In the genomic region with DNA sequence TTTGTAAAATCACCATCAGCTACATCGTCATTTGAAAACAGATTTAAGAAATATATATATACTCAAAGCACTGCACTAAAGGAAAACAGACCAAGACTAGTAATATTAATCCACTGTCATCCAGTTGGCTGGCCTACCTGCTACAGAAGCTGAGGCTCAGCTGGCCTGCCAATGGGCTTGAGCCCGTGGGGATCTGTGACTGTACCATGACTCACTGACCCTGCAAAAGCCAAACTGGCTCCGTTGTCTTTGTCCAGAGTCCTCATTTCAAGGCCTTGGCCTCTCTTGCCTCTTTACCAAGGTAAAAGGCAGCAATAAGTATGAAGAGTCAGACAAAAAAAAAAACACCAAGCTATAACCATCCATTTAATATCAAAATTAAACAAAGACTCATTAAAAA, we compare ENCODE assay signal across 12 cellular contexts.
A peak's percentile ranks its signal among the peaks of the same experiment; 100 is the strongest.
DNase-seq lines count a peak whose midpoint lies in the region; ATAC-seq and TF ChIP-seq lines count a peak whose summit lies in the region.
"Had no signal": no experiment of that assay in that cellular context is flagged by ENCODE, and none has a peak within 500 bp of the region (broad histone marks: within the 10 kb centered on the region; RNA-seq: fewer than 3 reads in every experiment).

No MANE protein-coding gene starts in this region.

- no peak for TF ChIP-seq POLR2A in NB4 (IDR thresholded peaks at IDR 0.05; ENCODE audit: extremely low read depth, insufficient read length)

- DNase-seq in AG20443 (ENCODE audit: low spot score): peak; percentile 78
- DNase-seq in NB4 (ENCODE audit: low read depth): peak; percentile 2
- DNase-seq in cardiac fibroblast (ENCODE audit: low read depth in 2 of 2): peak; percentile 25 to 82
- DNase-seq in iPS-NIHi7 (ENCODE audit: extremely low spot score): peak; percentile 19
- DNase-seq in amygdala (lab: John Stamatoyannopoulos, UW): no peak
- DNase-seq in germinal center (ENCODE audit: low spot score): no peak
- DNase-seq: DMS79; NCI-H1694 treated with DMSO at 0.1 percent for 48 hours; stimulated activated naive CD8-positive, alpha-beta T cell treated with anti-CD3 and anti-CD28 coated beads, Interleukin-15, Interleukin-2, amounts not matched to agents 100 U/mL and 50 U/mL, for 24 hours had no signal

- no peak overlapping the region for H3K4me3 ChIP-seq in NB4 (ENCODE audit: low read depth, low read length)
- H3K4me3 ChIP-seq in cardiac fibroblast (replicated peaks in 1 of 2; ENCODE audit: low read depth in 2 of 2, low read length in 2 of 2): no peak overlapping the region
- H3K4me3 ChIP-seq: prostate gland had no signal

- TF ChIP-seq CTCF in NB4 (IDR thresholded peaks at IDR 0.05; ENCODE audit: low read depth, low read length): no peak
- TF ChIP-seq CTCF in cardiac fibroblast (IDR thresholded peaks at IDR 0.05; ENCODE audit: low read depth, low read length): no peak

- ATAC-seq in HG03196 (IDR thresholded peaks at IDR 0.05; ENCODE audit: unreplicated experiment): no peak
- no peak for ATAC-seq in HG03097 (IDR thresholded peaks at IDR 0.05; ENCODE audit: low FRiP score, unreplicated experiment)
- ATAC-seq: stimulated activated naive CD8-positive, alpha-beta T cell treated with anti-CD3 and anti-CD28 coated beads, Interleukin-15, Interleukin-2, amounts not matched to agents 100 U/mL and 50 U/mL, for 24 hours had no signal

Comparison
In these comparisons a context has a peak if more than half of its experiments do, and no peak if none do; other contexts are left out.
1. DNase-seq: peak in AG20443 (single experiment), NB4 (single experiment), cardiac fibroblast (2 of 2) and iPS-NIHi7 (single experiment); none in amygdala (0 of 56) and germinal center (single experiment).